8 cellular contexts compared by ENCODE assay signal in genomic region chr6:41713650-41714291, GRCh38. TPM values are rescaled to one million over a fixed set of nuclear protein-coding genes. Genes with fewer than 3 reads are reported as not detected.
DNase-seq lines count a peak whose midpoint lies in the region; ATAC-seq and TF ChIP-seq lines count a peak whose summit lies in the region.

No MANE protein-coding gene starts in this region.

- peak overlapping the region; percentile 88 for H3K27ac Mint-ChIP-seq in stimulated activated effector memory CD8-positive, alpha-beta T cell treated with anti-CD3 and anti-CD28 coated beads, Interleukin-12 subunit alpha, Interleukin-12 subunit beta, amount 100 ng/mL, for 72 hours
- H3K27ac Mint-ChIP-seq in neural progenitor cell, result no peak overlapping the region

- H3K36me3 Mint-ChIP-seq in stimulated activated effector memory CD8-positive, alpha-beta T cell treated with anti-CD3 and anti-CD28 coated beads, Interleukin-12 subunit alpha, Interleukin-12 subunit beta, amount 100 ng/mL, for 72 hours, result peaks cover 11% of the 10 kb centered on the region
- no peaks in the 10 kb centered on the region for H3K36me3 Mint-ChIP-seq in neural progenitor cell

- no peaks in the 10 kb centered on the region for H3F3A ChIP-seq in neural progenitor cell (ENCODE audit: low read depth)

- DNase-seq in activated CD4-positive, CD25-positive, alpha-beta regulatory T cell treated with anti-CD3 and anti-CD28 coated beads, Interleukin-2, amount 50 U/mL, for 72 hours, result no peak
- peak; percentile 12 to 66 for DNase-seq in stimulated activated effector memory CD8-positive, alpha-beta T cell treated with anti-CD3 and anti-CD28 coated beads, Interleukin-12 subunit alpha, Interleukin-12 subunit beta, amount 100 ng/mL, for 72 hours (ENCODE audit: low spot score in 2 of 2)
- DNase-seq in islet precursor cell (no peak), left lobe of liver (ENCODE audit: low spot score) (no peak), neural progenitor cell (ENCODE audit: low spot score) (no peak)

- peak overlapping the region; percentile 21 for H3K4me3 Mint-ChIP-seq in stimulated activated effector memory CD8-positive, alpha-beta T cell treated with anti-CD3 and anti-CD28 coated beads, Interleukin-12 subunit alpha, Interleukin-12 subunit beta, amount 100 ng/mL, for 72 hours
- H3K4me3 Mint-ChIP-seq in neural progenitor cell, result no peak overlapping the region

- peaks cover 7% of the 10 kb centered on the region for H3K27me3 Mint-ChIP-seq in neural progenitor cell (ENCODE audit: insufficient read depth, low read depth)

- no peaks in the 10 kb centered on the region for H3K79me2 ChIP-seq in neural progenitor cell (ENCODE audit: low read depth)

- H3K9me3 Mint-ChIP-seq in stimulated activated effector memory CD8-positive, alpha-beta T cell treated with anti-CD3 and anti-CD28 coated beads, Interleukin-12 subunit alpha, Interleukin-12 subunit beta, amount 100 ng/mL, for 72 hours, result no peaks in the 10 kb centered on the region
- no peaks in the 10 kb centered on the region for H3K9me3 Mint-ChIP-seq in neural progenitor cell

- no peaks in the 10 kb centered on the region for H3K9me3 ChIP-seq in neural progenitor cell (ENCODE audit: low read depth)

- no peaks in the 10 kb centered on the region for H3K4me1 ChIP-seq in neural progenitor cell

- no peaks in the 10 kb centered on the region for H4K20me1 ChIP-seq in neural progenitor cell (ENCODE audit: low read depth)

- no peaks in the 10 kb centered on the region for H3K36me3 ChIP-seq in neural progenitor cell

- peaks cover 49% of the 10 kb centered on the region for H3K4me1 Mint-ChIP-seq in stimulated activated effector memory CD8-positive, alpha-beta T cell treated with anti-CD3 and anti-CD28 coated beads, Interleukin-12 subunit alpha, Interleukin-12 subunit beta, amount 100 ng/mL, for 72 hours
- H3K4me1 Mint-ChIP-seq in neural progenitor cell, result peaks cover 2% of the 10 kb centered on the region

- H3K4me2 ChIP-seq in neural progenitor cell, result no peak overlapping the region

- no peak overlapping the region for H3K4me3 ChIP-seq in neural progenitor cell

- no peak for TF ChIP-seq CTCF in neural progenitor cell (IDR thresholded peaks at IDR 0.05)

- no peak overlapping the region for H2AFZ ChIP-seq in neural progenitor cell (replicated peaks)

- peak overlapping the region; percentile 99 for H3K27ac ChIP-seq in cingulate gyrus (ENCODE audit: low read depth, low read length)
- H3K27ac ChIP-seq in neural progenitor cell, result no peak overlapping the region

- H3K27me3 ChIP-seq in neural progenitor cell, result no peaks in the 10 kb centered on the region

- no peak overlapping the region for H3K9ac ChIP-seq in neural progenitor cell

- peak; percentile 30 to 42 for ATAC-seq in activated CD4-positive, CD25-positive, alpha-beta regulatory T cell treated with anti-CD3 and anti-CD28 coated beads, Interleukin-2, amount 50 U/mL, for 24 hours
- ATAC-seq in HG03097 (IDR thresholded peaks at IDR 0.05; ENCODE audit: low FRiP score, unreplicated experiment), result peak; percentile 58
- ATAC-seq in stimulated activated effector memory CD8-positive, alpha-beta T cell treated with anti-CD3 and anti-CD28 coated beads, Interleukin-12 subunit alpha, Interleukin-12 subunit beta, amount 100 ng/mL, for 72 hours, result peak; percentile 89
- ATAC-seq in left lobe of liver, result no peak

RNA-seq across cellular contexts. Expression of gene TFEB, which starts 21.6 kb away (rescaled TPM):
- total RNA-seq in left lobe of liver (8.9 TPM), neural progenitor cell (ENCODE audit: low replicate concordance) (0.13 and 0.46 TPM in 2 replicates)

RNA-seq across cellular contexts. Expression of gene PGC, which starts 33.4 kb away (rescaled TPM):
- total RNA-seq in left lobe of liver (0.63 TPM), neural progenitor cell (ENCODE audit: low replicate concordance) (not detected in 2 replicates)

Comparison
In these comparisons a context has a peak if more than half of its experiments do, and no peak if none do; other contexts are left out.
1. DNase-seq: peak in stimulated activated effector memory CD8-positive, alpha-beta T cell treated with anti-CD3 and anti-CD28 coated beads, Interleukin-12 subunit alpha, Interleukin-12 subunit beta, amount 100 ng/mL, for 72 hours (2 of 2); none in activated CD4-positive, CD25-positive, alpha-beta regulatory T cell treated with anti-CD3 and anti-CD28 coated beads, Interleukin-2, amount 50 U/mL, for 72 hours (single experiment), islet precursor cell (single experiment), left lobe of liver (single experiment) and neural progenitor cell (single experiment).